Comparison of ENCODE assay signal across 22 cellular contexts in the genomic region with DNA sequence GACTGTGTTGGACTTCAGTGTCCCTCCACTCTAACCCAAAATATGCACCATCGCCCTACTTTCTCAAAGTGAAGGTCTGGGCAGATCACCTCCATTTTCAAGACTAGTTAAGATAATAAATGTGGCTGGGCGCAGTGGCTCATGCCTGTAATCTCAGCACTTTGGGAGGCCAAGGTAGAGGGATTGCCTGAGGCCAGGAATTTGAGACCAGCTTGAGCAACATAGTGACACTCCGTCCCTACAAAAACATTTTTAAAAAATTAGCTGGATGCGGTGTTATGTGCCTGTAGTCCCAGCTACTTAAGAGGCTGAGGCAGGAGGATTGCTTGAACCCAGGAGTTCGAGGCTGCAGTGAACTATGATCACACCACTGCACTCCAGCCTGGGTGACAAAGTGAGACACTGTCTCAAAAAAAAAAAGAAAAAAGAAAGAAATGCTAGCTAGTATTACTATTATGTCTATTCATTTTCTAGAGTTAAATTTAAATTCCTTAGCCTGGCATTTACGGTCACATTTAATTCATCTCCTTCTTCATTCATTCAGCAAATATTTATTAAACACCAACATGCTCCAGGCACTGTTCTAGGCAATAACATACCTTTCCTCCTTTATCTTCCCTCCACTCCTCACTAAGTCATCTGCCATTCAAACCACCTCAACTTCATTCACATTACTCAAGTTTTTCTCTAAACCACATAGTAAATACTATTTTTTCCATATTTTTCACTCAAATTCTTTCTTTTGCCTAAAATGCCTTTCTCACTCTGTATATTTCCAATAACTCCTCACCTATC.
DNase-seq lines count a peak whose midpoint lies in the region; ATAC-seq and TF ChIP-seq lines count a peak whose summit lies in the region.
"Had no signal": no experiment of that assay in that cellular context is flagged by ENCODE, and none has a peak within 500 bp of the region (broad histone marks: within the 10 kb centered on the region; RNA-seq: fewer than 3 reads in every experiment).

No MANE protein-coding gene starts in this region.

- no peaks in the 10 kb centered on the region for H3K4me1 Mint-ChIP-seq in natural killer cell

- no peaks in the 10 kb centered on the region for H3K36me3 Mint-ChIP-seq in natural killer cell
- H3K36me3 Mint-ChIP-seq: CD14-positive monocyte; CD4-positive, alpha-beta memory T cell had no signal

- peaks cover 37% of the 10 kb centered on the region for H3K4me1 ChIP-seq in foreskin keratinocyte
- H3K4me1 ChIP-seq: A549; BE2C; BLaER1 treated with 17β-estradiol and CSF1 and Interleukin-3, amounts not matched to agents 10 nM and 100 nM; HAP-1 had no signal

- H3K27me3 Mint-ChIP-seq in natural killer cell (ENCODE audit: low read depth in 2 of 2), result peaks cover 2 to 18% of the 10 kb centered on the region in 2 donors

- intact Hi-C loops in natural killer cell (cut with micrococcal nuclease), result no loop called here

- H3K4me3 Mint-ChIP-seq in natural killer cell, result no peak overlapping the region
- H3K4me3 Mint-ChIP-seq: CD14-positive monocyte; CD4-positive, alpha-beta memory T cell; HFFc6 had no signal

- H3K27ac ChIP-seq in epithelial cell of prostate (peak overlapping the region; percentile 33), foreskin keratinocyte (peak overlapping the region; percentile 79), skin epidermis (peak overlapping the region in 15 of 21 experiments; percentile 2 to 72 (median 48))
- H3K27ac ChIP-seq: A549; BLaER1 treated with 17β-estradiol and CSF1 and Interleukin-3, amounts not matched to agents 10 nM and 100 nM had no signal

- no peak overlapping the region for H3K27ac Mint-ChIP-seq in natural killer cell
- H3K27ac Mint-ChIP-seq: CD14-positive monocyte, HFFc6 had no signal

- peak; percentile 44 for DNase-seq in M059J (ENCODE audit: low read depth)
- no peak for DNase-seq in epithelial cell of prostate (ENCODE audit: low read depth, low spot score)
- peak; percentile 8 to 37 for DNase-seq in foreskin keratinocyte
- no peak for DNase-seq in CD1c-positive myeloid dendritic cell (ENCODE audit: extremely low spot score)
- DNase-seq in natural killer cell, result no peak
- DNase-seq in stimulated activated CD4-positive, alpha-beta T cell treated with anti-CD3 and anti-CD28 coated beads, Interleukin-1b, Interleukin-23, amount 100 ng/mL, for 48 hours, result no peak
- DNase-seq: 8988T; ACHN; AML-193; BE2C; Calu3; CD4-positive, alpha-beta memory T cell; COR-L47; DND-41; GOT3; HFFc6 had no signal

- no peak overlapping the region for H3K4me3 ChIP-seq in skin epidermis
- H3K4me3 ChIP-seq: A549; BLaER1 treated with 17β-estradiol and CSF1 and Interleukin-3, amounts not matched to agents 10 nM and 100 nM; HAP-1 had no signal

- no peak for ATAC-seq in foreskin keratinocyte
- no peak for ATAC-seq in HG03442 (IDR thresholded peaks at IDR 0.05; ENCODE audit: unreplicated experiment)
- no peak for ATAC-seq in natural killer cell
- ATAC-seq: A549 had no signal

- no peak for TF ChIP-seq CTCF in foreskin keratinocyte (conservative IDR thresholded peaks at IDR 0.05)
- TF ChIP-seq CTCF in natural killer cell (IDR thresholded peaks at IDR 0.05), result no peak

- H3K9me3 Mint-ChIP-seq in natural killer cell, result no peaks in the 10 kb centered on the region
- H3K9me3 Mint-ChIP-seq: CD14-positive monocyte, HFFc6 had no signal

- no peaks in the 10 kb centered on the region for H3K27me3 ChIP-seq in foreskin keratinocyte
- H3K27me3 ChIP-seq: BE2C; BLaER1 treated with 17β-estradiol and CSF1 and Interleukin-3, amounts not matched to agents 10 nM and 100 nM had no signal

Comparison
In these comparisons a context has a peak if more than half of its experiments do, and no peak if none do; other contexts are left out.
1. DNase-seq: peak in M059J (single experiment) and foreskin keratinocyte (2 of 2); none in epithelial cell of prostate (single experiment), CD1c-positive myeloid dendritic cell (single experiment), natural killer cell (single experiment) and stimulated activated CD4-positive, alpha-beta T cell treated with anti-CD3 and anti-CD28 coated beads, Interleukin-1b, Interleukin-23, amount 100 ng/mL, for 48 hours (single experiment).
2. Peak in every context shown above with its lines, with median percentiles within 50 percentile points of each other: H3K27ac ChIP-seq.